ENCODE assay signal across 7 cellular contexts in the genomic region with DNA sequence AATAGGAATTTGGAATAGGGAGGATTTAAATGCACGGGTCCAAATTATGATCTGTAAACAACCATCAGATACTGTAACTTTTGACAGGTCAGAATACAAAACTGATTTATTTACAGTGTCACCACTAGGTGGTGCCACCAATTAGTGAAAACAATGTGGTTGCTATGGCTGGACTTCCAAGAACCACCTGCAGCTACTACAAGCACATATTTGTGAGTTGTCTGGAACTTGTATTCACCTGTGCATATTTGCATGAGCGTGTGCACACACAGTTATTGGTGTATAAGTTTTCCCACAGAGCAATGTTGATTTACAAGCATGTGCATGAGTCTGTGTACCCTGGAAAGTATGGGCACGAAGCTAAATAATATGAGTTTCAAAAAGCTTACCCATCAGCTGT. TPM values are rescaled to one million over a fixed set of nuclear protein-coding genes. Genes with fewer than 3 reads are reported as not detected.
A peak's percentile ranks its signal among the peaks of the same experiment; 100 is the strongest.
DNase-seq lines count a peak whose midpoint lies in the region; ATAC-seq and TF ChIP-seq lines count a peak whose summit lies in the region.

No MANE protein-coding gene starts in this region.

- no peak overlapping the region for H3K4me3 ChIP-seq in H7 (ENCODE audit: insufficient read depth, low read depth, low read length)
- H3K4me3 ChIP-seq in adrenal gland: no peak overlapping the region
- no peak overlapping the region for H3K4me3 ChIP-seq in testis

- ATAC-seq in GM21526 (IDR thresholded peaks at IDR 0.05; ENCODE audit: low FRiP score, unreplicated experiment): no peak

- DNase-seq in DMS153 treated with DMSO at 0.1 percent for 48 hours (lab: John Stamatoyannopoulos, UW; ENCODE audit: unreplicated experiment) (peak; percentile 59), H7 (peak; percentile 69), NCI-H69 (lab: John Stamatoyannopoulos, UW) (peak; percentile 74), adrenal gland (peak in 2 of 7 donors; percentile 49 to 55), iris pigment epithelial cell (ENCODE audit: low read depth) (peak; percentile 62), testis (no peak)

- 22 to 36% (median 32%) methylated on average over 3 of the region's 3 CpGs for WGBS in adrenal gland, 4 donors
- WGBS in testis, 2 donors: 45 to 53% methylated on average over 3 of the region's 3 CpGs

- TF ChIP-seq CTCF in adrenal gland (IDR thresholded peaks at IDR 0.05) (peak; percentile 67 to 87 (median 80)), testis (IDR thresholded peaks at IDR 0.05) (peak; percentile 75 to 86 (median 82))

- H3K27ac ChIP-seq in adrenal gland: no peak overlapping the region
- no peak overlapping the region for H3K27ac ChIP-seq in testis

- intact Hi-C loops in adrenal gland (cut with DNase I): loop anchor here in 1 of 2 donors (2.0 kb wide), 1 partner anchor 42 kb away; no protein-coding TSS in a partner anchor
- intact Hi-C loops in testis (cut with DNase I; ENCODE audit: low total_unique reads): no loop called here

- no peaks in the 10 kb centered on the region for H3K36me3 ChIP-seq in H7 (replicated peaks; ENCODE audit: control insufficient read depth, insufficient read depth, low read length)
- no peaks in the 10 kb centered on the region for H3K36me3 ChIP-seq in adrenal gland (replicated peaks in 1 of 2)
- H3K36me3 ChIP-seq in testis (ENCODE audit: low read depth, missing control alignments): no peaks in the 10 kb centered on the region

- no peaks in the 10 kb centered on the region for H3K27me3 ChIP-seq in H7 (ENCODE audit: control insufficient read depth, insufficient read depth, low read length)
- H3K27me3 ChIP-seq in adrenal gland: peaks cover 8% of the 10 kb centered on the region
- no peaks in the 10 kb centered on the region for H3K27me3 ChIP-seq in testis

- TF ChIP-seq POLR2A in adrenal gland (IDR thresholded peaks at IDR 0.05) (no peak), testis (IDR thresholded peaks at IDR 0.05) (no peak)

- H3K4me1 ChIP-seq in adrenal gland (replicated peaks in 1 of 2): peaks cover 18 to 31% of the 10 kb centered on the region in 2 donors
- peaks cover 40% of the 10 kb centered on the region for H3K4me1 ChIP-seq in testis

- H3K9me3 ChIP-seq in adrenal gland (replicated peaks in 1 of 3) (no peaks in the 10 kb centered on the region), testis (no peaks in the 10 kb centered on the region)

RNA-seq across cellular contexts. Expression of a gene that starts 3.0 kb away (rescaled TPM):
- total RNA-seq in H7 (2014; rRNA removed; shearing (Covaris generic)): 0.21 TPM in 1 of 2 replicates, not detected in the other
- total RNA-seq in adrenal gland: 1 to 10 TPM in 5 of 8 donors, under 1 TPM in 2, not detected in 1; 0.35 to 5.9 (median 1.9) TPM
- polyA plus RNA-seq in adrenal gland: 1 to 10 TPM in 2 of 3 donors, not detected in 1; 1.1 to 1.5 TPM
- total RNA-seq in testis: 1 to 10 TPM; 2.5 to 6.5 TPM
- 7.1 TPM for polyA plus RNA-seq in testis (ENCODE audit: insufficient read depth, low read depth, low replicate concordance)

RNA-seq across cellular contexts. Expression of a gene that starts 6.2 kb away (rescaled TPM):
- 0.07 TPM in 1 of 2 replicates, not detected in the other for total RNA-seq in H7 (2014; rRNA removed; shearing (Covaris generic))
- total RNA-seq in adrenal gland: 1 to 10 TPM in 7 of 8 donors, under 1 TPM in 1; 0.54 to 3.6 (median 2.2) TPM
- 1 to 10 TPM; 2.0 to 3.3 (median 2.6) TPM for polyA plus RNA-seq in adrenal gland
- total RNA-seq in testis: 10 to 100 TPM; 56.9 to 69.8 TPM
- 15.0 TPM for polyA plus RNA-seq in testis (ENCODE audit: insufficient read depth, low read depth, low replicate concordance)

RNA-seq across cellular contexts. Expression of a gene that starts 32.8 kb away (rescaled TPM):
- total RNA-seq in H7 (2014; rRNA removed; shearing (Covaris generic)): not detected in 2 replicates
- total RNA-seq in adrenal gland (not detected), testis (not detected)
- polyA plus RNA-seq in adrenal gland (not detected), testis (ENCODE audit: insufficient read depth, low read depth, low replicate concordance) (not detected)

RNA-seq across cellular contexts. Expression of a gene that starts 54.9 kb away (rescaled TPM):
- total RNA-seq in H7 (2014; rRNA removed; shearing (Covaris generic)): not detected in 2 replicates
- total RNA-seq in adrenal gland (not detected), testis (not detected)
- polyA plus RNA-seq in adrenal gland (not detected), testis (ENCODE audit: insufficient read depth, low read depth, low replicate concordance) (not detected)

Comparison
In these comparisons a context has a peak if more than half of its experiments do, and no peak if none do; other contexts are left out.
1. RNA of a gene that starts 6.2 kb away (total RNA-seq): 56.9 to 69.8 TPM in testis; 0.54 to 3.6 TPM in adrenal gland and 0.07 TPM in H7; every median in the first group is over 10 times any median in the second.